Comparison of ENCODE assay signal across 1 cellular context in the genomic region with DNA sequence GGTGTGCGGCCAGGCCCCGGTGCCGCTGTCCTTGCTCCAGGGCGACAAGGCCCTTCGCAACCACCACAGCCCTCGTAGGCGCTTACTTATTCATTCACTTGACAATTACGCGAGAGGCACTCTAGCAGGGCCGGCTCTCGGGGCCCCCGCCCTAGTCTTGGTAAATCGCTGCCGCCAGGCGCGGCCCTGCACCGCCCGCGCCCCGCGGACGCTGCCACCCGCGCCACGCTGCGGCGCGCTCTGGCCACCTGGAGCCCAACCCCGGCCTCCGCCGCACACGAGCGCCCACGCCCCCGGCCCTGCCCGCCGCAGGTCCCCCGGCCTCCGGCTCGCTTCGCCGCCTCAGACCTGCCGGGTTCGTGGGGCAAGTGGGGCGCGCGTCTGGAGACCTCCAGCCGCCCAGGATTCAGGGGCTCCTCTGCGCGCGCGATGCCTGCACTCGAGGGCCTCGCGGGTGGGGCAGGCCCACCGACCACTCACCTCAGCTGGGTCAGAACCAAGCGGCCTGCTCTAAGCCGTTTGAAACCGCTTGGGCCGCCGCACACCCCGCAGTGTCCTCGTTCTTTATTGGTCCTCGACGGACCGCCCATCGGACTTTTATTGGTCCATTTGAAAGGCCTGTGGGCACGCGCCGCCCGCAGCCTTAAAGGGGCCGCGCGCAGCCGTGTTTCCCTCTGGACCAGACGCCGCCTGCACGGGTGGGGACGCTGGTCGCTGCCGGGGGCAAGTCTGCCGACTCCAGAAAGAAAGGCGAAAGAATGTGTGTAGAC.
TF ChIP-seq lines count a peak whose summit lies in the region.

CKAP5 (minus strand) TSS at position 541 of the 770 bp plus-strand sequence. CDS start 25,049 bp downstream, outside the sequence.

TF ChIP-seq in GM12878, 131 proteins besides CTCF, POLR2A, EP300 and RAD21 (continued from another document and continues in another):
- TF ChIP-seq CUX1 (IDR thresholded peaks at IDR 0.05; ENCODE audit: insufficient replicate concordance, low read depth, low read length) (no peak), IRF5 (IDR thresholded peaks at IDR 0.05; ENCODE audit: borderline replicate concordance) (no peak), TAF1 (IDR thresholded peaks at IDR 0.05; ENCODE audit: borderline replicate concordance, low read depth, low read length) (0 out of 2 replicates have a peak, but pooled peaks have one; percentile 51), YBX1 (IDR thresholded peaks at IDR 0.05) (no peak), E2F8 (IDR thresholded peaks at IDR 0.05; ENCODE audit: low read depth, partially characterized antibody) (no peak), HDAC2 (IDR thresholded peaks at IDR 0.05) (no peak), TCF12 (IDR thresholded peaks at IDR 0.05; ENCODE audit: low read depth, low read length) (peak; percentile 33; the same call in 1 of the 2 replicates), SMAD1 (IDR thresholded peaks at IDR 0.05; ENCODE audit: low read depth, partially characterized antibody) (no peak), GATAD2B (conservative IDR thresholded peaks at IDR 0.05; ENCODE audit: low read depth) (peak; percentile 96), RELA (IDR thresholded peaks at IDR 0.05; ENCODE audit: borderline replicate concordance, partially characterized antibody) (peak; percentile 16), SUZ12 (IDR thresholded peaks at IDR 0.05; ENCODE audit: unreplicated experiment) (no peak), ATF7 (IDR thresholded peaks at IDR 0.05; ENCODE audit: low read depth) (no peak), BMI1 (IDR thresholded peaks at IDR 0.05; ENCODE audit: borderline replicate concordance) (no peak), MEF2A (IDR thresholded peaks at IDR 0.05; ENCODE audit: insufficient read depth, low read depth, low read length) (no peak), BRCA1 (IDR thresholded peaks at IDR 0.05; ENCODE audit: low read depth, low read length) (no peak), NR2F1 (conservative IDR thresholded peaks at IDR 0.05) (peak; percentile 60), WRNIP1 (IDR thresholded peaks at IDR 0.05; ENCODE audit: borderline replicate concordance, low read depth, low read length) (no peak), JUNB (IDR thresholded peaks at IDR 0.05) (no peak), TCF7 (IDR thresholded peaks at IDR 0.05; ENCODE audit: borderline replicate concordance) (no peak), CBX3 (IDR thresholded peaks at IDR 0.05; ENCODE audit: borderline replicate concordance, low read depth) (no peak), PBX3 (IDR thresholded peaks at IDR 0.05; ENCODE audit: insufficient replicate concordance, low read depth, low read length) (no peak), ASH2L (IDR thresholded peaks at IDR 0.05; ENCODE audit: borderline replicate concordance, low read depth) (no peak; the same call in 1 of the 2 replicates), NR2C1 (IDR thresholded peaks at IDR 0.05) (no peak), BACH1 (IDR thresholded peaks at IDR 0.05; ENCODE audit: borderline replicate concordance) (peak; percentile 70; the same call in 1 of the 2 replicates), SMC3 (IDR thresholded peaks at IDR 0.05; ENCODE audit: borderline replicate concordance, low read length) (no peak), ESRRA (IDR thresholded peaks at IDR 0.05; ENCODE audit: low read length) (no peak), CREM (IDR thresholded peaks at IDR 0.05; ENCODE audit: low read depth) (peak; percentile 71), NFIC (IDR thresholded peaks at IDR 0.05; ENCODE audit: low read depth, low read length) (no peak), RB1 (IDR thresholded peaks at IDR 0.05; ENCODE audit: borderline replicate concordance) (no peak; the same call in 1 of the 2 replicates), MYC (IDR thresholded peaks at IDR 0.05; ENCODE audit: insufficient read depth, insufficient read length, insufficient replicate concordance, low read length, severe bottlenecking) (peak; percentile 10), SKIL (IDR thresholded peaks at IDR 0.05; ENCODE audit: low read depth, poor library complexity, severe bottlenecking) (no peak), SREBF2 (IDR thresholded peaks at IDR 0.05; ENCODE audit: low read length) (no peak), POU2F2 (IDR thresholded peaks at IDR 0.05; ENCODE audit: borderline replicate concordance, low read depth, low read length) (peak; percentile 40; the same call in 2 of the 3 replicates), STAT3 (IDR thresholded peaks at IDR 0.05; ENCODE audit: low read depth, low read length) (no peak), YY1 (IDR thresholded peaks at IDR 0.05; ENCODE audit: low read depth, low read length) (peak; percentile 38; the same call in 1 of the 2 replicates), ETV6 (conservative IDR thresholded peaks at IDR 0.05 in 1 of 2, IDR thresholded peaks at IDR 0.05 in 1 of 2; ENCODE audit: borderline replicate concordance in 1 of 2, low read depth in 1 of 2) (no peak), LARP7 (IDR thresholded peaks at IDR 0.05) (peak; percentile 87), CHD1 (IDR thresholded peaks at IDR 0.05; ENCODE audit: low read depth, low read length) (no peak), SIX5 (IDR thresholded peaks at IDR 0.05; ENCODE audit: low read depth, low read length, severe bottlenecking) (peak; percentile 46), SREBF1 (IDR thresholded peaks at IDR 0.05; ENCODE audit: low read length) (no peak)
- TF ChIP-seq, protein P1, sequence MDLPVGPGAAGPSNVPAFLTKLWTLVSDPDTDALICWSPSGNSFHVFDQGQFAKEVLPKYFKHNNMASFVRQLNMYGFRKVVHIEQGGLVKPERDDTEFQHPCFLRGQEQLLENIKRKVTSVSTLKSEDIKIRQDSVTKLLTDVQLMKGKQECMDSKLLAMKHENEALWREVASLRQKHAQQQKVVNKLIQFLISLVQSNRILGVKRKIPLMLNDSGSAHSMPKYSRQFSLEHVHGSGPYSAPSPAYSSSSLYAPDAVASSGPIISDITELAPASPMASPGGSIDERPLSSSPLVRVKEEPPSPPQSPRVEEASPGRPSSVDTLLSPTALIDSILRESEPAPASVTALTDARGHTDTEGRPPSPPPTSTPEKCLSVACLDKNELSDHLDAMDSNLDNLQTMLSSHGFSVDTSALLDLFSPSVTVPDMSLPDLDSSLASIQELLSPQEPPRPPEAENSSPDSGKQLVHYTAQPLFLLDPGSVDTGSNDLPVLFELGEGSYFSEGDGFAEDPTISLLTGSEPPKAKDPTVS (IDR thresholded peaks at IDR 0.05; ENCODE audit: low read depth, low read length), result no peak
- TF ChIP-seq, protein P2, sequence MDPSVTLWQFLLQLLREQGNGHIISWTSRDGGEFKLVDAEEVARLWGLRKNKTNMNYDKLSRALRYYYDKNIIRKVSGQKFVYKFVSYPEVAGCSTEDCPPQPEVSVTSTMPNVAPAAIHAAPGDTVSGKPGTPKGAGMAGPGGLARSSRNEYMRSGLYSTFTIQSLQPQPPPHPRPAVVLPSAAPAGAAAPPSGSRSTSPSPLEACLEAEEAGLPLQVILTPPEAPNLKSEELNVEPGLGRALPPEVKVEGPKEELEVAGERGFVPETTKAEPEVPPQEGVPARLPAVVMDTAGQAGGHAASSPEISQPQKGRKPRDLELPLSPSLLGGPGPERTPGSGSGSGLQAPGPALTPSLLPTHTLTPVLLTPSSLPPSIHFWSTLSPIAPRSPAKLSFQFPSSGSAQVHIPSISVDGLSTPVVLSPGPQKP (IDR thresholded peaks at IDR 0.05; ENCODE audit: low read depth, low read length), result no peak
- TF ChIP-seq, protein P3, sequence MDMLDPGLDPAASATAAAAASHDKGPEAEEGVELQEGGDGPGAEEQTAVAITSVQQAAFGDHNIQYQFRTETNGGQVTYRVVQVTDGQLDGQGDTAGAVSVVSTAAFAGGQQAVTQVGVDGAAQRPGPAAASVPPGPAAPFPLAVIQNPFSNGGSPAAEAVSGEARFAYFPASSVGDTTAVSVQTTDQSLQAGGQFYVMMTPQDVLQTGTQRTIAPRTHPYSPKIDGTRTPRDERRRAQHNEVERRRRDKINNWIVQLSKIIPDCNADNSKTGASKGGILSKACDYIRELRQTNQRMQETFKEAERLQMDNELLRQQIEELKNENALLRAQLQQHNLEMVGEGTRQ (IDR thresholded peaks at IDR 0.05; ENCODE audit: borderline replicate concordance, low read depth, low read length), result no peak; the same call in 1 of the 2 replicates
